ENCODE assay signal across 21 cellular contexts in the genomic region with DNA sequence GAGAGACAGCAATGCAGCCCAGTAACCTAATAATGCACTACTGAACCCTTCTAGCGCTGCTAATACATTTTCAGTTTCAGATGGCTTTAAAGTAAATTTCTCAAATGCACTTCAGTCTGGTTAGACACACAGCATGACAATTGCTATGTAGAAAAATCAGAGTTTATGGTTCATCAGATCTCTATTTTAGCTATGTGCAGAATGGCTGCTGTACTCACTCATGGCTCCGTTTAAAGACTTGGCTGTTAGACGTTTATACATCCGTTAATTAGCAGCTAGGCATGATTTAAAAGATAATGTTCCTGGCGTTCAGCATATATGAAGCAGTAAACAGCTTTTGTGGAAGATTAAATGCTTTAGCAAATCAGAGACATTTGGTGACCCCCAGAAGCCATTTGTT.
A peak's percentile ranks its signal among the peaks of the same experiment; 100 is the strongest.
DNase-seq lines count a peak whose midpoint lies in the region; ATAC-seq and TF ChIP-seq lines count a peak whose summit lies in the region.
"Had no signal": no experiment of that assay in that cellular context is flagged by ENCODE, and none has a peak within 500 bp of the region (broad histone marks: within the 10 kb centered on the region; RNA-seq: fewer than 3 reads in every experiment).

No MANE protein-coding gene starts in this region.

- intact Hi-C loops in A673 (cut with micrococcal nuclease; ENCODE audit: unreplicated experiment) (no loop called here), Calu3 (cut with micrococcal nuclease; ENCODE audit: unreplicated experiment) (no loop called here)

- no peaks in the 10 kb centered on the region for H3K9me3 ChIP-seq in A673 (ENCODE audit: low read depth, low read length, poor library complexity, severe bottlenecking)
- no peaks in the 10 kb centered on the region for H3K9me3 ChIP-seq in WERI-Rb-1 (ENCODE audit: severe bottlenecking)
- H3K9me3 ChIP-seq: adrenal gland, neutrophil, psoas muscle, vagina had no signal

- BruUV-seq in A673 (replicated peaks; lab: Mats Ljungman, UMichigan): no TSS peak
- no TSS peak for BruUV-seq in Calu3 (replicated peaks; lab: Mats Ljungman, UMichigan)

- CTCF ChIA-PET in A673 (lab: Charles Lee): no interaction called here
- CTCF ChIA-PET in Calu3 (lab: Charles Lee): no interaction called here

- ATAC-seq in HG03342 (IDR thresholded peaks at IDR 0.05; ENCODE audit: unreplicated experiment) (no peak), HG03442 (IDR thresholded peaks at IDR 0.05; ENCODE audit: unreplicated experiment) (no peak)
- ATAC-seq: PC-3; psoas muscle; Right ventricle myocardium inferior; stimulated activated naive CD8-positive, alpha-beta T cell treated with anti-CD3 and anti-CD28 coated beads, Interleukin-15, amount 100 ng/mL, for 72 hours had no signal

- TF ChIP-seq CTCF in A673 (conservative IDR thresholded peaks at IDR 0.05; ENCODE audit: low read depth, low read length) (no peak), WERI-Rb-1 (IDR thresholded peaks at IDR 0.05; ENCODE audit: low read depth, low read length) (no peak), Calu3 (IDR thresholded peaks at IDR 0.05; ENCODE audit: unreplicated experiment) (no peak)

- H3K4me3 ChIP-seq in A673 (ENCODE audit: low read depth, low read length, poor library complexity, severe bottlenecking) (no peak overlapping the region), WERI-Rb-1 (ENCODE audit: low read depth, low read length) (0 out of 2 replicates have a peak overlapping the region, but pooled peaks have one; percentile 0)
- H3K4me3 ChIP-seq: adrenal gland, psoas muscle, vagina had no signal

- H3K27me3 ChIP-seq in A673 (replicated peaks; ENCODE audit: insufficient read depth, low read depth, low read length, poor library complexity): no peaks in the 10 kb centered on the region
- no peaks in the 10 kb centered on the region for H3K27me3 ChIP-seq in WERI-Rb-1 (ENCODE audit: insufficient read depth, low read depth, severe bottlenecking)
- H3K27me3 ChIP-seq: adrenal gland, brain microvascular endothelial cell, neutrophil, vagina had no signal

- no peak overlapping the region for H3K27ac Mint-ChIP-seq in Calu3 (ENCODE audit: unreplicated experiment)
- H3K27ac Mint-ChIP-seq: activated naive CD4-positive, alpha-beta T cell treated with anti-CD3 and anti-CD28 coated beads for 36 hours; CD14-positive monocyte; memory B cell; stimulated activated naive CD8-positive, alpha-beta T cell treated with anti-CD3 and anti-CD28 coated beads, Interleukin-15, amount 100 ng/mL, for 72 hours had no signal

- H3K36me3 Mint-ChIP-seq in Calu3 (ENCODE audit: insufficient read depth, unreplicated experiment): no peaks in the 10 kb centered on the region
- H3K36me3 Mint-ChIP-seq: CD14-positive monocyte, memory B cell had no signal

- H3K4me3 Mint-ChIP-seq in Calu3 (ENCODE audit: low read depth, unreplicated experiment): no peak overlapping the region
- H3K4me3 Mint-ChIP-seq: activated naive CD4-positive, alpha-beta T cell treated with anti-CD3 and anti-CD28 coated beads for 36 hours; CD14-positive monocyte; memory B cell; stimulated activated naive CD8-positive, alpha-beta T cell treated with anti-CD3 and anti-CD28 coated beads, Interleukin-15, amount 100 ng/mL, for 72 hours had no signal

- peaks cover 37% of the 10 kb centered on the region for H3K4me1 ChIP-seq in A673 (ENCODE audit: insufficient read depth, low read length, poor library complexity, severe bottlenecking)
- H3K4me1 ChIP-seq: adrenal gland, psoas muscle, vagina had no signal

- H3K9me3 Mint-ChIP-seq in Calu3 (ENCODE audit: low read depth, unreplicated experiment): no peaks in the 10 kb centered on the region
- H3K9me3 Mint-ChIP-seq: activated naive CD4-positive, alpha-beta T cell treated with anti-CD3 and anti-CD28 coated beads for 36 hours; CD14-positive monocyte; memory B cell; stimulated activated naive CD8-positive, alpha-beta T cell treated with anti-CD3 and anti-CD28 coated beads, Interleukin-15, amount 100 ng/mL, for 72 hours had no signal

- no peaks in the 10 kb centered on the region for H3K4me1 Mint-ChIP-seq in Calu3 (ENCODE audit: low read depth, unreplicated experiment)
- H3K4me1 Mint-ChIP-seq: CD14-positive monocyte; memory B cell; stimulated activated naive CD8-positive, alpha-beta T cell treated with anti-CD3 and anti-CD28 coated beads, Interleukin-15, amount 100 ng/mL, for 72 hours had no signal

- no peak overlapping the region for H3K27ac ChIP-seq in A673 (ENCODE audit: low read depth, low read length, poor library complexity, severe bottlenecking)
- no peak overlapping the region; the same call in 1 of the 2 replicates for H3K27ac ChIP-seq in WERI-Rb-1
- H3K27ac ChIP-seq: adrenal gland, brain microvascular endothelial cell, neutrophil, psoas muscle, vagina had no signal

- no peaks in the 10 kb centered on the region for H3K27me3 Mint-ChIP-seq in Calu3 (ENCODE audit: unreplicated experiment)
- H3K27me3 Mint-ChIP-seq: memory B cell; stimulated activated naive CD8-positive, alpha-beta T cell treated with anti-CD3 and anti-CD28 coated beads, Interleukin-15, amount 100 ng/mL, for 72 hours had no signal

- H3K36me3 ChIP-seq in A673 (ENCODE audit: insufficient read depth, low read length, poor library complexity, severe bottlenecking) (no peaks in the 10 kb centered on the region), WERI-Rb-1 (no peaks in the 10 kb centered on the region)
- H3K36me3 ChIP-seq: adrenal gland, brain microvascular endothelial cell, neutrophil, vagina had no signal

- peak; percentile 23 for DNase-seq in A673 (ENCODE audit: low spot score)
- DNase-seq in D341Med (ENCODE audit: low spot score): peak; percentile 41
- DNase-seq in NCI-H2227 (lab: John Stamatoyannopoulos, UW; ENCODE audit: unreplicated experiment): peak; percentile 5
- DNase-seq in WERI-Rb-1: no peak
- DNase-seq in activated CD8-positive, alpha-beta memory T cell treated with anti-CD3 and anti-CD28 coated beads for 24 hours: no peak
- DNase-seq in Calu3: no peak
- DNase-seq: activated CD4-positive, alpha-beta T cell treated with anti-CD3 and anti-CD28 coated beads, Interleukin-2, amount 50 U/mL, for 4 hours; activated naive CD4-positive, alpha-beta T cell treated with anti-CD3 and anti-CD28 coated beads for 36 hours; adrenal gland; brain microvascular endothelial cell; GOT3; PC-3; psoas muscle; stimulated activated naive CD8-positive, alpha-beta T cell treated with anti-CD3 and anti-CD28 coated beads, Interleukin-15, amount 100 ng/mL, for 72 hours had no signal

- POLR2A ChIA-PET in A673 (lab: Charles Lee; ENCODE audit: low non-redundant PET): no interaction called here

Comparison
In these comparisons a context has a peak if more than half of its experiments do, and no peak if none do; other contexts are left out.
1. DNase-seq: peak in A673 (single experiment), D341Med (single experiment) and NCI-H2227 (single experiment); none in WERI-Rb-1 (single experiment), activated CD8-positive, alpha-beta memory T cell treated with anti-CD3 and anti-CD28 coated beads for 24 hours (single experiment) and Calu3 (single experiment).